In the genomic region with DNA sequence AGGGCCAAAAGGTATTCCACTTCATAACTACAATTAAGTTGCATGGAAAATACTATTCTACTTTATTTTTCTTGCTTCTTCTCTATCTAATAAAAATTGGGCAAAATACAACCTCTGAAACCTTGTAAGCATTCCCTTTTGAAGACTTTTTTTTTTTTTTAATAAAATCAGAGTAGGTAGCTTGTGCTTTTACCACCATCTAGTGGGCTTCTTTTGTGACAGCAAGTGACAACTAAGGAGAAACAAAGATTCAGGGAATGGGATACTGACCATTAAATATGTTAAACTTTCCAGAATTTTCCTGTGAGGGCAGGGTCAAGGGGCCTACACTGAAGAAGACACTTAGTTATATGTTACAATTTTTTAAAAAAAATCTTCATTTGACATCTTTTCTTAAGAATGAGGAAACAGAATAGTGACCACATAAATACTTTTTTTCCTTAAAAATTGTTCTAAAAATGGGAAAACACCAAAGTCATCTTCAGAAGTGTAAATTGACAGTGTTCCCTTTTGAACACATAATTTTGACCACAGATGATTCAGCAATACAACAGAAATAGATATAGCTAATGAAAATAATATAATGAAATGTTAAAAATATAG, we compare ENCODE assay signal across 1 cellular context.
TF ChIP-seq lines count a peak whose summit lies in the region.

No MANE protein-coding gene starts in this region.

TF ChIP-seq in GM23338, 12 proteins besides CTCF, POLR2A, EP300 and RAD21 (continued from another document):
- TF ChIP-seq, protein P1, sequence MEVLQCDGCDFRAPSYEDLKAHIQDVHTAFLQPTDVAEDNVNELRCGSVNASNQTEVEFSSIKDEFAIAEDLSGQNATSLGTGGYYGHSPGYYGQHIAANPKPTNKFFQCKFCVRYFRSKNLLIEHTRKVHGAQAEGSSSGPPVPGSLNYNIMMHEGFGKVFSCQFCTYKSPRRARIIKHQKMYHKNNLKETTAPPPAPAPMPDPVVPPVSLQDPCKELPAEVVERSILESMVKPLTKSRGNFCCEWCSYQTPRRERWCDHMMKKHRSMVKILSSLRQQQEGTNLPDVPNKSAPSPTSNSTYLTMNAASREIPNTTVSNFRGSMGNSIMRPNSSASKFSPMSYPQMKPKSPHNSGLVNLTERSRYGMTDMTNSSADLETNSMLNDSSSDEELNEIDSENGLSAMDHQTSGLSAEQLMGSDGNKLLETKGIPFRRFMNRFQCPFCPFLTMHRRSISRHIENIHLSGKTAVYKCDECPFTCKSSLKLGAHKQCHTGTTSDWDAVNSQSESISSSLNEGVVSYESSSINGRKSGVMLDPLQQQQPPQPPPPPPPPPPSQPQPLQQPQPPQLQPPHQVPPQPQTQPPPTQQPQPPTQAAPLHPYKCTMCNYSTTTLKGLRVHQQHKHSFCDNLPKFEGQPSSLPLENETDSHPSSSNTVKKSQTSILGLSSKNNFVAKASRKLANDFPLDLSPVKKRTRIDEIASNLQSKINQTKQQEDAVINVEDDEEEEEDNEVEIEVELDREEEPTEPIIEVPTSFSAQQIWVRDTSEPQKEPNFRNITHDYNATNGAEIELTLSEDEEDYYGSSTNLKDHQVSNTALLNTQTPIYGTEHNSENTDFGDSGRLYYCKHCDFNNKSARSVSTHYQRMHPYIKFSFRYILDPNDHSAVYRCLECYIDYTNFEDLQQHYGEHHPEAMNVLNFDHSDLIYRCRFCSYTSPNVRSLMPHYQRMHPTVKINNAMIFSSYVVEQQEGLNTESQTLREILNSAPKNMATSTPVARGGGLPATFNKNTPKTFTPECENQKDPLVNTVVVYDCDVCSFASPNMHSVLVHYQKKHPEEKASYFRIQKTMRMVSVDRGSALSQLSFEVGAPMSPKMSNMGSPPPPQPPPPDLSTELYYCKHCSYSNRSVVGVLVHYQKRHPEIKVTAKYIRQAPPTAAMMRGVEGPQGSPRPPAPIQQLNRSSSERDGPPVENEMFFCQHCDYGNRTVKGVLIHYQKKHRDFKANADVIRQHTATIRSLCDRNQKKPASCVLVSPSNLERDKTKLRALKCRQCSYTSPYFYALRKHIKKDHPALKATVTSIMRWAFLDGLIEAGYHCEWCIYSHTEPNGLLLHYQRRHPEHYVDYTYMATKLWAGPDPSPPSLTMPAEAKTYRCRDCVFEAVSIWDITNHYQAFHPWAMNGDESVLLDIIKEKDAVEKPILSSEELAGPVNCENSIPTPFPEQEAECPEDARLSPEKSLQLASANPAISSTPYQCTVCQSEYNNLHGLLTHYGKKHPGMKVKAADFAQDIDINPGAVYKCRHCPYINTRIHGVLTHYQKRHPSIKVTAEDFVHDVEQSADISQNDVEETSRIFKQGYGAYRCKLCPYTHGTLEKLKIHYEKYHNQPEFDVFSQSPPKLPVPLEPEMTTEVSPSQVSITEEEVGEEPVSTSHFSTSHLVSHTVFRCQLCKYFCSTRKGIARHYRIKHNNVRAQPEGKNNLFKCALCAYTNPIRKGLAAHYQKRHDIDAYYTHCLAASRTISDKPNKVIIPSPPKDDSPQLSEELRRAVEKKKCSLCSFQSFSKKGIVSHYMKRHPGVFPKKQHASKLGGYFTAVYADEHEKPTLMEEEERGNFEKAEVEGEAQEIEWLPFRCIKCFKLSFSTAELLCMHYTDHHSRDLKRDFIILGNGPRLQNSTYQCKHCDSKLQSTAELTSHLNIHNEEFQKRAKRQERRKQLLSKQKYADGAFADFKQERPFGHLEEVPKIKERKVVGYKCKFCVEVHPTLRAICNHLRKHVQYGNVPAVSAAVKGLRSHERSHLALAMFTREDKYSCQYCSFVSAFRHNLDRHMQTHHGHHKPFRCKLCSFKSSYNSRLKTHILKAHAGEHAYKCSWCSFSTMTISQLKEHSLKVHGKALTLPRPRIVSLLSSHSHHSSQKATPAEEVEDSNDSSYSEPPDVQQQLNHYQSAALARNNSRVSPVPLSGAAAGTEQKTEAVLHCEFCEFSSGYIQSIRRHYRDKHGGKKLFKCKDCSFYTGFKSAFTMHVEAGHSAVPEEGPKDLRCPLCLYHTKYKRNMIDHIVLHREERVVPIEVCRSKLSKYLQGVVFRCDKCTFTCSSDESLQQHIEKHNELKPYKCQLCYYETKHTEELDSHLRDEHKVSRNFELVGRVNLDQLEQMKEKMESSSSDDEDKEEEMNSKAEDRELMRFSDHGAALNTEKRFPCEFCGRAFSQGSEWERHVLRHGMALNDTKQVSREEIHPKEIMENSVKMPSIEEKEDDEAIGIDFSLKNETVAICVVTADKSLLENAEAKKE (CRISPR knock-in tag; IDR thresholded peaks at IDR 0.05), result no peak
- TF ChIP-seq ZNF331 (CRISPR knock-in tag; IDR thresholded peaks at IDR 0.05; ENCODE audit: low read depth), result no peak
- no peak for TF ChIP-seq ZNF114 (CRISPR knock-in tag; IDR thresholded peaks at IDR 0.05)
- TF ChIP-seq, protein P2, sequence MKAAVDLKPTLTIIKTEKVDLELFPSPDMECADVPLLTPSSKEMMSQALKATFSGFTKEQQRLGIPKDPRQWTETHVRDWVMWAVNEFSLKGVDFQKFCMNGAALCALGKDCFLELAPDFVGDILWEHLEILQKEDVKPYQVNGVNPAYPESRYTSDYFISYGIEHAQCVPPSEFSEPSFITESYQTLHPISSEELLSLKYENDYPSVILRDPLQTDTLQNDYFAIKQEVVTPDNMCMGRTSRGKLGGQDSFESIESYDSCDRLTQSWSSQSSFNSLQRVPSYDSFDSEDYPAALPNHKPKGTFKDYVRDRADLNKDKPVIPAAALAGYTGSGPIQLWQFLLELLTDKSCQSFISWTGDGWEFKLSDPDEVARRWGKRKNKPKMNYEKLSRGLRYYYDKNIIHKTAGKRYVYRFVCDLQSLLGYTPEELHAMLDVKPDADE (IDR thresholded peaks at IDR 0.05), result no peak
